1 cellular context compared by ENCODE assay signal in the genomic region with DNA sequence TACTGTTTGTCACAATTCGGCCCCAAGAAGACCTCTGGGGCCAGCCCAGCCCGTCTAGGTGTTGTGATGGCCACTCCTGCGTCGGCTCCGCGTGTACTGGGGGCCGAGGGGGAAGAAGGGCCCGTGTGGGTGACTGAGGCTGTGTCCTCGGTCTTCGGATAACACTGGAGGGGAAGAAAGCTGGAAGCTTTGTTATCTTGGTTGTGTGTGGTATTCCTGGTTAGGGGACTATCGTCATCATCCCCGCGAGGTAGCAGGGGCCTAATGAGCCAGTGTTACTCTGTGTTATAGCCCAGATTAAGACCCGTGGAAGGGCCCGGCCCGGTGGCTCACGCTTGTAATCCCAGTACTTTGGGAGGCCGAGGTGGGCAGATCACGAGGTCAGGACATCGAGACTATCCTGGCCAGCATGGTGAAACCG.
TF ChIP-seq lines count a peak whose summit lies in the region.

No MANE protein-coding gene starts in this region.

TF ChIP-seq in HepG2, 621 proteins besides CTCF, POLR2A, EP300 and RAD21:
- TF ChIP-seq, protein P1, sequence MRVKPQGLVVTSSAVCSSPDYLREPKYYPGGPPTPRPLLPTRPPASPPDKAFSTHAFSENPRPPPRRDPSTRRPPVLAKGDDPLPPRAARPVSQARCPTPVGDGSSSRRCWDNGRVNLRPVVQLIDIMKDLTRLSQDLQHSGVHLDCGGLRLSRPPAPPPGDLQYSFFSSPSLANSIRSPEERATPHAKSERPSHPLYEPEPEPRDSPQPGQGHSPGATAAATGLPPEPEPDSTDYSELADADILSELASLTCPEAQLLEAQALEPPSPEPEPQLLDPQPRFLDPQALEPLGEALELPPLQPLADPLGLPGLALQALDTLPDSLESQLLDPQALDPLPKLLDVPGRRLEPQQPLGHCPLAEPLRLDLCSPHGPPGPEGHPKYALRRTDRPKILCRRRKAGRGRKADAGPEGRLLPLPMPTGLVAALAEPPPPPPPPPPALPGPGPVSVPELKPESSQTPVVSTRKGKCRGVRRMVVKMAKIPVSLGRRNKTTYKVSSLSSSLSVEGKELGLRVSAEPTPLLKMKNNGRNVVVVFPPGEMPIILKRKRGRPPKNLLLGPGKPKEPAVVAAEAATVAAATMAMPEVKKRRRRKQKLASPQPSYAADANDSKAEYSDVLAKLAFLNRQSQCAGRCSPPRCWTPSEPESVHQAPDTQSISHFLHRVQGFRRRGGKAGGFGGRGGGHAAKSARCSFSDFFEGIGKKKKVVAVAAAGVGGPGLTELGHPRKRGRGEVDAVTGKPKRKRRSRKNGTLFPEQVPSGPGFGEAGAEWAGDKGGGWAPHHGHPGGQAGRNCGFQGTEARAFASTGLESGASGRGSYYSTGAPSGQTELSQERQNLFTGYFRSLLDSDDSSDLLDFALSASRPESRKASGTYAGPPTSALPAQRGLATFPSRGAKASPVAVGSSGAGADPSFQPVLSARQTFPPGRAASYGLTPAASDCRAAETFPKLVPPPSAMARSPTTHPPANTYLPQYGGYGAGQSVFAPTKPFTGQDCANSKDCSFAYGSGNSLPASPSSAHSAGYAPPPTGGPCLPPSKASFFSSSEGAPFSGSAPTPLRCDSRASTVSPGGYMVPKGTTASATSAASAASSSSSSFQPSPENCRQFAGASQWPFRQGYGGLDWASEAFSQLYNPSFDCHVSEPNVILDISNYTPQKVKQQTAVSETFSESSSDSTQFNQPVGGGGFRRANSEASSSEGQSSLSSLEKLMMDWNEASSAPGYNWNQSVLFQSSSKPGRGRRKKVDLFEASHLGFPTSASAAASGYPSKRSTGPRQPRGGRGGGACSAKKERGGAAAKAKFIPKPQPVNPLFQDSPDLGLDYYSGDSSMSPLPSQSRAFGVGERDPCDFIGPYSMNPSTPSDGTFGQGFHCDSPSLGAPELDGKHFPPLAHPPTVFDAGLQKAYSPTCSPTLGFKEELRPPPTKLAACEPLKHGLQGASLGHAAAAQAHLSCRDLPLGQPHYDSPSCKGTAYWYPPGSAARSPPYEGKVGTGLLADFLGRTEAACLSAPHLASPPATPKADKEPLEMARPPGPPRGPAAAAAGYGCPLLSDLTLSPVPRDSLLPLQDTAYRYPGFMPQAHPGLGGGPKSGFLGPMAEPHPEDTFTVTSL (CRISPR knock-in tag; IDR thresholded peaks at IDR 0.05; ENCODE audit: borderline replicate concordance), result no peak
- peak; percentile 76; the same call in 1 of the 2 replicates for TF ChIP-seq ZFP36L1 (CRISPR knock-in tag; IDR thresholded peaks at IDR 0.05)
- 0 out of 2 replicates have a peak, but pooled peaks have one; percentile 9 for TF ChIP-seq SETDB1 (CRISPR knock-in tag; IDR thresholded peaks at IDR 0.05; ENCODE audit: borderline replicate concordance)
- peak; percentile 40; the same call in 1 of the 2 replicates for TF ChIP-seq SNAI1 (CRISPR knock-in tag; IDR thresholded peaks at IDR 0.05; ENCODE audit: borderline replicate concordance)
- no peak for TF ChIP-seq ZNF557 (CRISPR knock-in tag; IDR thresholded peaks at IDR 0.05)
- TF ChIP-seq ASH2L (IDR thresholded peaks at IDR 0.05; ENCODE audit: insufficient read length, low read depth, low read length), result peak; percentile 0
- TF ChIP-seq ZNF891 (CRISPR knock-in tag; IDR thresholded peaks at IDR 0.05), result 0 out of 2 replicates have a peak, but pooled peaks have one; percentile 5
